In genomic region chr7:3195160-3195559, GRCh38 we compare ENCODE assay signal across 30 cellular contexts.
DNase-seq lines count a peak whose midpoint lies in the region; ATAC-seq, FAIRE-seq and TF ChIP-seq lines count a peak whose summit lies in the region.
"Had no signal": no experiment of that assay in that cellular context is flagged by ENCODE, and none has a peak within 500 bp of the region (broad histone marks: within the 10 kb centered on the region; RNA-seq: fewer than 3 reads in every experiment).

No MANE protein-coding gene starts in this region.

- dilution Hi-C loops in endothelial cell of umbilical vein (cut with MboI; ENCODE audit: extremely low pct_ligation_motif_present, low sequenced_read_pairs) = no loop called here

- H3K9me1 ChIP-seq in endothelial cell of umbilical vein (replicated peaks; ENCODE audit: control insufficient read depth, extremely low read depth, insufficient read depth, low read length) = no peaks in the 10 kb centered on the region

- BruUV-seq in Panc1 (replicated peaks; lab: Mats Ljungman, UMichigan) (no TSS peak), endothelial cell of umbilical vein (replicated peaks; lab: Mats Ljungman, UMichigan) (no TSS peak)

- H3K27ac Mint-ChIP-seq in neural crest cell (ENCODE audit: unreplicated experiment) = peak overlapping the region; percentile 96
- H3K27ac Mint-ChIP-seq: activated B cell treated with CpG ODN at 0.5 μM for 24 hours; activated naive CD4-positive, alpha-beta T cell treated with anti-CD3 and anti-CD28 coated beads, Interleukin-2, amount 50 U/mL, for 24 hours; activated T-helper 17 cell treated with anti-CD3 and anti-CD28 coated beads, Interleukin-2, amount 50 U/mL, for 72 hours had no signal

- intact Hi-C loops in Panc1 (cut with micrococcal nuclease; ENCODE audit: unreplicated experiment) = no loop called here
- intact Hi-C loops in endothelial cell of umbilical vein (cut with micrococcal nuclease) = no loop called here

- no peaks in the 10 kb centered on the region for H4K20me1 ChIP-seq in endothelial cell of umbilical vein (replicated peaks; ENCODE audit: control insufficient read depth, extremely low read depth, insufficient read depth, low read length)
- H4K20me1 ChIP-seq: BLaER1 treated with 17β-estradiol and CSF1 and Interleukin-3, amounts not matched to agents 10 nM and 100 nM had no signal

- no peaks in the 10 kb centered on the region for H3K79me2 ChIP-seq in endothelial cell of umbilical vein (ENCODE audit: control insufficient read depth, insufficient read depth, low read length)

- peak overlapping the region; percentile 17; the same call in 1 of the 2 replicates for H3K4me3 ChIP-seq in AG04450 (ENCODE audit: low read depth, low read length)
- H3K4me3 ChIP-seq in Panc1 (ENCODE audit: low read depth in 2 of 2, low read length in 2 of 2) = no peak overlapping the region
- H3K4me3 ChIP-seq in endothelial cell of umbilical vein (replicated peaks in 1 of 3; ENCODE audit: insufficient read depth in 1 of 3, low read depth in 1 of 3, low read length in 3 of 3) = no peak overlapping the region
- H3K4me3 ChIP-seq: BLaER1 treated with 17β-estradiol and CSF1 and Interleukin-3, amounts not matched to agents 10 nM and 100 nM; dorsolateral prefrontal cortex; HAP-1; testis; vagina had no signal

- DNase-seq in AG04450 (ENCODE audit: low read depth, low spot score) (no peak), Panc1 (ENCODE audit: low read depth, low spot score) (no peak), endothelial cell of umbilical vein (ENCODE audit: low read depth, low spot score) (no peak), neural crest cell (ENCODE audit: low read depth, low spot score) (no peak), NCI-H187 treated with DMSO at 0.1 percent for 48 hours (lab: John Stamatoyannopoulos, UW) (no peak), NCI-H146 (lab: John Stamatoyannopoulos, UW) (no peak), NCI-H526 (lab: John Stamatoyannopoulos, UW) (no peak), nucleus accumbens (lab: John Stamatoyannopoulos, UW) (no peak)
- DNase-seq: activated B cell treated with CpG ODN at 0.5 μM for 24 hours; activated CD4-positive, alpha-beta T cell treated with anti-CD3 and anti-CD28 coated beads, Interleukin-2, amount 50 U/mL, for 4 hours; activated CD8-positive, alpha-beta memory T cell treated with anti-CD3 and anti-CD28 coated beads, Interleukin-2, amount 50 U/mL, for 4 hours; anterior cingulate cortex; DND-41; dorsolateral prefrontal cortex; NCI-H1092; NCI-H2029 treated with DMSO at 0.1 percent for 48 hours; NCI-H82; occipital lobe; Right ventricle myocardium superior; stimulated activated CD4-positive, alpha-beta T cell treated with anti-CD3 and anti-CD28 coated beads, Interleukin-12 subunit alpha, Interleukin-12 subunit beta, amount 100 ng/mL, for 4 hours; stimulated activated CD4-positive, alpha-beta T cell treated with anti-CD3 and anti-CD28 coated beads, Interleukin-4, amount 100 ng/mL, for 4 hours; stimulated activated naive CD4-positive, alpha-beta T cell treated with Interleukin-2 at 50 U/mL for 16 hours had no signal

- no peak for FAIRE-seq in endothelial cell of umbilical vein (lab: Jason Lieb, UNC)
- FAIRE-seq: islet of Langerhans had no signal

- peak overlapping the region; percentile 34 for H3K9ac ChIP-seq in endothelial cell of umbilical vein (replicated peaks; ENCODE audit: extremely low read depth, insufficient read depth, low read length)
- H3K9ac ChIP-seq: BLaER1 treated with 17β-estradiol and CSF1 and Interleukin-3, amounts not matched to agents 10 nM and 100 nM had no signal

- H3K27ac ChIP-seq in AG04450 (ENCODE audit: low read depth, low read length) (peak overlapping the region; percentile 98), Panc1 (ENCODE audit: low read length) (no peak overlapping the region), endothelial cell of umbilical vein (ENCODE audit: insufficient read depth, low read depth, low read length) (peak overlapping the region; percentile 69)
- H3K27ac ChIP-seq: BLaER1 treated with 17β-estradiol and CSF1 and Interleukin-3, amounts not matched to agents 10 nM and 100 nM; dorsolateral prefrontal cortex; vagina had no signal

- POLR2A ChIA-PET in AG04450 (lab: Yijun Ruan, JAX) = no interaction called here
- POLR2A ChIA-PET in Panc1 (lab: Charles Lee) = no interaction called here
- POLR2A ChIA-PET in endothelial cell of umbilical vein (lab: Charles Lee) = no interaction called here

- H3K4me3 Mint-ChIP-seq in neural crest cell = peak overlapping the region; percentile 77
- H3K4me3 Mint-ChIP-seq: activated B cell treated with CpG ODN at 0.5 μM for 24 hours; activated naive CD4-positive, alpha-beta T cell treated with anti-CD3 and anti-CD28 coated beads, Interleukin-2, amount 50 U/mL, for 24 hours; activated T-helper 17 cell treated with anti-CD3 and anti-CD28 coated beads, Interleukin-2, amount 50 U/mL, for 72 hours; central memory CD8-positive, alpha-beta T cell had no signal

- peaks cover 7% of the 10 kb centered on the region for H3K9me3 Mint-ChIP-seq in neural crest cell
- H3K9me3 Mint-ChIP-seq: activated B cell treated with CpG ODN at 0.5 μM for 24 hours; activated naive CD4-positive, alpha-beta T cell treated with anti-CD3 and anti-CD28 coated beads, Interleukin-2, amount 50 U/mL, for 24 hours; central memory CD8-positive, alpha-beta T cell had no signal

- H3K4me1 ChIP-seq in Panc1 (ENCODE audit: control insufficient read depth, insufficient read depth, low read length) (no peaks in the 10 kb centered on the region; the same call in 1 of the 2 replicates), endothelial cell of umbilical vein (ENCODE audit: control insufficient read depth, extremely low read depth, insufficient read depth, low read length) (peaks cover 12% of the 10 kb centered on the region)
- H3K4me1 ChIP-seq: vagina had no signal

- H3K4me2 ChIP-seq in endothelial cell of umbilical vein (ENCODE audit: insufficient read depth, low read length) = no peak overlapping the region

- no peaks in the 10 kb centered on the region for H3K27me3 ChIP-seq in AG04450 (ENCODE audit: control insufficient read depth, insufficient read depth, low read length)
- no peaks in the 10 kb centered on the region for H3K27me3 ChIP-seq in Panc1 (ENCODE audit: control insufficient read depth, insufficient read depth, low read length)
- no peaks in the 10 kb centered on the region for H3K27me3 ChIP-seq in endothelial cell of umbilical vein (ENCODE audit: control insufficient read depth in 2 of 2, insufficient read depth in 2 of 2, low read length in 2 of 2)
- H3K27me3 ChIP-seq: BLaER1 treated with 17β-estradiol and CSF1 and Interleukin-3, amounts not matched to agents 10 nM and 100 nM; testis; vagina had no signal

- H3K27me3 Mint-ChIP-seq in neural crest cell (ENCODE audit: low read depth) = no peaks in the 10 kb centered on the region

- CTCF ChIA-PET in AG04450 (lab: Charles Lee) (interaction anchor here (0.6 kb wide), 1 partner anchor 74 kb away, joined by 3 read pairs; no protein-coding TSS in a partner anchor), Panc1 (lab: Charles Lee) (no interaction called here), endothelial cell of umbilical vein (lab: Charles Lee) (no interaction called here)

- no peaks in the 10 kb centered on the region for H3K36me3 ChIP-seq in Panc1 (ENCODE audit: control insufficient read depth, insufficient read depth, low read length)
- H3K36me3 ChIP-seq in endothelial cell of umbilical vein (ENCODE audit: control insufficient read depth in 2 of 2, extremely low read depth in 1 of 2, insufficient read depth in 2 of 2, low read length in 2 of 2) = no peaks in the 10 kb centered on the region
- H3K36me3 ChIP-seq: BLaER1 treated with 17β-estradiol and CSF1 and Interleukin-3, amounts not matched to agents 10 nM and 100 nM; HAP-1; vagina had no signal

- no peak overlapping the region for H2AFZ ChIP-seq in endothelial cell of umbilical vein (ENCODE audit: low read depth, low read length)

- ATAC-seq in Panc1 = 0 out of 2 replicates have a peak, but pooled peaks have one; percentile 10
- ATAC-seq: activated T-helper 17 cell treated with anti-CD3 and anti-CD28 coated beads, Interleukin-2, amount 50 U/mL, for 72 hours had no signal

- H3K9me3 ChIP-seq in AG04450 (ENCODE audit: control insufficient read depth, insufficient read depth, low read length) (peaks cover 7% of the 10 kb centered on the region), Panc1 (ENCODE audit: control insufficient read depth, insufficient read depth, low read depth, low read length) (no peaks in the 10 kb centered on the region; the same call in 1 of the 2 replicates), endothelial cell of umbilical vein (replicated peaks; ENCODE audit: control insufficient read depth, insufficient read depth, low read length) (no peaks in the 10 kb centered on the region)
- H3K9me3 ChIP-seq: testis, vagina had no signal

- no peak for TF ChIP-seq POLR2A in endothelial cell of umbilical vein (IDR thresholded peaks at IDR 0.05; ENCODE audit: low read depth, low read length)

- peaks cover 70% of the 10 kb centered on the region for H3K4me1 Mint-ChIP-seq in neural crest cell
- H3K4me1 Mint-ChIP-seq: activated B cell treated with CpG ODN at 0.5 μM for 24 hours; activated naive CD4-positive, alpha-beta T cell treated with anti-CD3 and anti-CD28 coated beads, Interleukin-2, amount 50 U/mL, for 24 hours; activated T-helper 17 cell treated with anti-CD3 and anti-CD28 coated beads, Interleukin-2, amount 50 U/mL, for 72 hours had no signal

- in situ Hi-C loops in Panc1 (cut with HindIII; ENCODE audit: low pct_unique_long_range_greater_than_20kb, low sequenced_read_pairs) = no loop called here

- H3K36me3 Mint-ChIP-seq in neural crest cell (ENCODE audit: low read depth) = peaks cover 14% of the 10 kb centered on the region

- TF ChIP-seq CTCF in AG04450 (IDR thresholded peaks at IDR 0.05; ENCODE audit: low read depth, low read length) = no peak
- no peak for TF ChIP-seq CTCF in Panc1 (IDR thresholded peaks at IDR 0.05)
- no peak for TF ChIP-seq CTCF in endothelial cell of umbilical vein (IDR thresholded peaks at IDR 0.05; ENCODE audit: extremely low read depth in 1 of 2, insufficient read depth in 1 of 2, low read depth in 1 of 2, low read length in 2 of 2)
- no peak for TF ChIP-seq CTCF in neural crest cell (conservative IDR thresholded peaks at IDR 0.05)

TF ChIP-seq in endothelial cell of umbilical vein, 7 proteins besides CTCF, POLR2A, EP300 and RAD21 (continues in another document):
- TF ChIP-seq JUN (IDR thresholded peaks at IDR 0.05; ENCODE audit: borderline replicate concordance, insufficient read depth, insufficient read length, low read depth) (no peak), FOS (IDR thresholded peaks at IDR 0.05; ENCODE audit: borderline replicate concordance, insufficient read depth, low read length) (no peak), POLR2AphosphoS5 (IDR thresholded peaks at IDR 0.05; ENCODE audit: insufficient read depth, low read depth, low read length) (no peak), EZH2 (IDR thresholded peaks at IDR 0.05; ENCODE audit: borderline replicate concordance, low read depth, low read length, severe bottlenecking) (no peak), MYC (IDR thresholded peaks at IDR 0.05; ENCODE audit: low read depth, low read length) (no peak)
- TF ChIP-seq, protein P1, sequence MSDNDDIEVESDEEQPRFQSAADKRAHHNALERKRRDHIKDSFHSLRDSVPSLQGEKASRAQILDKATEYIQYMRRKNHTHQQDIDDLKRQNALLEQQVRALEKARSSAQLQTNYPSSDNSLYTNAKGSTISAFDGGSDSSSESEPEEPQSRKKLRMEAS (IDR thresholded peaks at IDR 0.05; ENCODE audit: insufficient read depth, insufficient read length) = no peak
